ENCODE assay signal across 13 cellular contexts in genomic region chr2:207274541-207274940, GRCh38.
"Had no signal": no experiment of that assay in that cellular context is flagged by ENCODE, and none has a peak within 500 bp of the region (broad histone marks: within the 10 kb centered on the region; RNA-seq: fewer than 3 reads in every experiment).

No MANE protein-coding gene starts in this region.

- H3K4me1 ChIP-seq: pancreas, thyroid gland had no signal

- H3K27ac ChIP-seq: pancreas, thyroid gland had no signal

- H3K27me3 ChIP-seq: pancreas, thyroid gland had no signal

- FAIRE-seq: pancreas, TTC549 had no signal

- H3K4me3 ChIP-seq: pancreas, thyroid gland had no signal

- ATAC-seq: effector memory CD8-positive, alpha-beta T cell; pancreas; stimulated activated memory B cell treated with anti-CD40 and anti-IgM and Interleukin-4, amounts not matched to agents 10 μg/mL and 1 μg/mL and 100 μg/mL, for 72 hours; T-helper 17 cell had no signal

- DNase-seq: activated B cell treated with CpG ODN at 0.5 μM for 24 hours; activated CD4-positive, alpha-beta T cell treated with anti-CD3 and anti-CD28 coated beads, Interleukin-2, amount 10 ng/mL, durations not matched to agents 7 days and 5 days; activated CD8-positive, alpha-beta memory T cell treated with anti-CD3 and anti-CD28 coated beads, Interleukin-2, amount 50 U/mL, for 48 hours; activated naive CD4-positive, alpha-beta T cell; aorta; effector memory CD8-positive, alpha-beta T cell; foreskin fibroblast; pancreas; stimulated activated CD4-positive, alpha-beta T cell treated with anti-CD3 and anti-CD28 coated beads, Interleukin-2, amount 100 ng/mL, for 48 hours; T-helper 17 cell; thyroid gland had no signal

- H3K36me3 ChIP-seq: pancreas, thyroid gland had no signal

- H3K9me3 ChIP-seq: pancreas, thyroid gland had no signal
